11 cellular contexts compared by ENCODE assay signal in genomic region chr7:127654404-127655392, GRCh38. TPM values are rescaled to one million over a fixed set of nuclear protein-coding genes. Genes with fewer than 3 reads are reported as not detected.
DNase-seq lines count a peak whose midpoint lies in the region; ATAC-seq and TF ChIP-seq lines count a peak whose summit lies in the region.
"Had no signal": no experiment of that assay in that cellular context is flagged by ENCODE, and none has a peak within 500 bp of the region (broad histone marks: within the 10 kb centered on the region; RNA-seq: fewer than 3 reads in every experiment).

No MANE protein-coding gene starts in this region.

- H2AFZ ChIP-seq in OCI-LY1 (ENCODE audit: low read length), result no peak overlapping the region

- H3K27ac ChIP-seq in OCI-LY1 (ENCODE audit: low read depth, low read length, poor library complexity, severe bottlenecking) (peak overlapping the region; percentile 13), duodenal mucosa (ENCODE audit: low read depth, low read length) (no peak overlapping the region), transverse colon (no peak overlapping the region)
- H3K27ac ChIP-seq: dorsolateral prefrontal cortex, pancreas had no signal

- peak overlapping the region; percentile 72 for H3K4me3 ChIP-seq in OCI-LY1 (ENCODE audit: low read depth, low read length, poor library complexity, severe bottlenecking)
- H3K4me3 ChIP-seq in duodenal mucosa (ENCODE audit: low read depth in 1 of 2, low read length in 2 of 2), result peak overlapping the region; percentile 11 to 94
- no peak overlapping the region for H3K4me3 ChIP-seq in transverse colon

- TF ChIP-seq POLR2A in transverse colon (IDR thresholded peaks at IDR 0.05), result no peak

- peaks cover 16% of the 10 kb centered on the region for H3K36me3 Mint-ChIP-seq in activated naive CD4-positive, alpha-beta T cell treated with anti-CD3 and anti-CD28 coated beads, Interleukin-2, amount 50 U/mL, for 24 hours
- H3K36me3 Mint-ChIP-seq in stimulated activated memory B cell treated with anti-CD40 and anti-IgM and Interleukin-4, amounts not matched to agents 10 μg/mL and 1 μg/mL and 100 μg/mL, for 72 hours, result peaks cover 27% of the 10 kb centered on the region

- no peak for DNase-seq in activated naive CD4-positive, alpha-beta T cell treated with anti-CD3 and anti-CD28 coated beads, Interleukin-2, amount 50 U/mL, for 16 hours
- DNase-seq in NCI-H345 (lab: John Stamatoyannopoulos, UW), result no peak
- no peak for DNase-seq in transverse colon
- DNase-seq: dorsolateral prefrontal cortex, pancreas had no signal

- no peak for ATAC-seq in stimulated activated memory B cell treated with anti-CD40 and anti-IgM and Interleukin-4, amounts not matched to agents 10 μg/mL and 1 μg/mL and 100 μg/mL, for 72 hours
- no peak for ATAC-seq in HG03469 (IDR thresholded peaks at IDR 0.05; ENCODE audit: unreplicated experiment)
- ATAC-seq: pancreas, Right ventricle myocardium inferior had no signal

- intact Hi-C loops in transverse colon (cut with DNase I; ENCODE audit: low total_unique reads), result no loop called here

- in situ Hi-C loops in transverse colon (cut with MboI; ENCODE audit: low pct_ligation_motif_present in 1 of 4, low pct_unique_long_range_greater_than_20kb in 1 of 4, low sequenced_read_pairs in 3 of 4), result no loop called here

- H3K4me2 ChIP-seq in OCI-LY1 (ENCODE audit: low read length), result peak overlapping the region; percentile 93

- H3F3A ChIP-seq in OCI-LY1 (ENCODE audit: insufficient read depth, low read length), result no peaks in the 10 kb centered on the region

- H3K36me3 ChIP-seq in OCI-LY1 (ENCODE audit: insufficient read depth, low read length), result peaks cover 53% of the 10 kb centered on the region
- peaks cover 0 to 18% of the 10 kb centered on the region in 2 donors for H3K36me3 ChIP-seq in duodenal mucosa (ENCODE audit: control insufficient read depth in 1 of 2, insufficient read depth in 2 of 2, low read length in 2 of 2)
- no peaks in the 10 kb centered on the region for H3K36me3 ChIP-seq in transverse colon
- H3K36me3 ChIP-seq: pancreas had no signal

- H3K79me2 ChIP-seq in OCI-LY1 (ENCODE audit: insufficient read depth, low read length), result peaks cover 76% of the 10 kb centered on the region

- H3K9me3 Mint-ChIP-seq in activated naive CD4-positive, alpha-beta T cell treated with anti-CD3 and anti-CD28 coated beads, Interleukin-2, amount 50 U/mL, for 24 hours, result no peaks in the 10 kb centered on the region
- no peaks in the 10 kb centered on the region for H3K9me3 Mint-ChIP-seq in stimulated activated memory B cell treated with anti-CD40 and anti-IgM and Interleukin-4, amounts not matched to agents 10 μg/mL and 1 μg/mL and 100 μg/mL, for 72 hours

- H3K9ac ChIP-seq in OCI-LY1 (ENCODE audit: low read length), result peak overlapping the region; percentile 78; the same call in 1 of the 2 replicates
- H3K9ac ChIP-seq in duodenal mucosa (ENCODE audit: low read depth in 1 of 2, low read length in 2 of 2), result no peak overlapping the region

- WGBS in transverse colon (ENCODE audit: low coverage in 1 of 2), 2 donors, result 56 to 59% methylated on average over 4 to 5 of the region's 5 CpGs

- no peaks in the 10 kb centered on the region for H3K27me3 Mint-ChIP-seq in activated naive CD4-positive, alpha-beta T cell treated with anti-CD3 and anti-CD28 coated beads, Interleukin-2, amount 50 U/mL, for 24 hours
- H3K27me3 Mint-ChIP-seq in stimulated activated memory B cell treated with anti-CD40 and anti-IgM and Interleukin-4, amounts not matched to agents 10 μg/mL and 1 μg/mL and 100 μg/mL, for 72 hours, result no peaks in the 10 kb centered on the region

- peak overlapping the region; percentile 46 for H3K27ac Mint-ChIP-seq in activated naive CD4-positive, alpha-beta T cell treated with anti-CD3 and anti-CD28 coated beads, Interleukin-2, amount 50 U/mL, for 24 hours
- peak overlapping the region; percentile 70 for H3K27ac Mint-ChIP-seq in stimulated activated memory B cell treated with anti-CD40 and anti-IgM and Interleukin-4, amounts not matched to agents 10 μg/mL and 1 μg/mL and 100 μg/mL, for 72 hours

- H3K4me1 Mint-ChIP-seq in activated naive CD4-positive, alpha-beta T cell treated with anti-CD3 and anti-CD28 coated beads, Interleukin-2, amount 50 U/mL, for 24 hours, result peaks cover 66% of the 10 kb centered on the region
- peaks cover 59% of the 10 kb centered on the region for H3K4me1 Mint-ChIP-seq in stimulated activated memory B cell treated with anti-CD40 and anti-IgM and Interleukin-4, amounts not matched to agents 10 μg/mL and 1 μg/mL and 100 μg/mL, for 72 hours

- peak overlapping the region; percentile 100 for H3K4me3 Mint-ChIP-seq in activated naive CD4-positive, alpha-beta T cell treated with anti-CD3 and anti-CD28 coated beads, Interleukin-2, amount 50 U/mL, for 24 hours
- H3K4me3 Mint-ChIP-seq in stimulated activated memory B cell treated with anti-CD40 and anti-IgM and Interleukin-4, amounts not matched to agents 10 μg/mL and 1 μg/mL and 100 μg/mL, for 72 hours, result peak overlapping the region; percentile 55

- H3K4me1 ChIP-seq in OCI-LY1 (ENCODE audit: insufficient read depth, low read length, severe bottlenecking), result peaks cover 42% of the 10 kb centered on the region
- H3K4me1 ChIP-seq in duodenal mucosa (ENCODE audit: control insufficient read depth in 1 of 2, insufficient read depth in 2 of 2, low read length in 2 of 2), result peaks cover 24 to 28% of the 10 kb centered on the region in 2 donors
- H3K4me1 ChIP-seq in transverse colon, result peaks cover 6 to 37% (median 19%) of the 10 kb centered on the region in 4 donors

- no peak for TF ChIP-seq EP300 in transverse colon (IDR thresholded peaks at IDR 0.05; ENCODE audit: low read depth)

- H4K20me1 ChIP-seq in OCI-LY1 (ENCODE audit: insufficient read depth, low read length), result 0 out of 2 replicates have a peak, but pooled peaks cover 2% of the 10 kb centered on the region

- H3K9me3 ChIP-seq in OCI-LY1 (ENCODE audit: low read length) (no peaks in the 10 kb centered on the region), duodenal mucosa (ENCODE audit: control insufficient read depth in 1 of 2, low read length in 2 of 2) (no peaks in the 10 kb centered on the region), transverse colon (no peaks in the 10 kb centered on the region)
- H3K9me3 ChIP-seq: pancreas had no signal

- H3K27me3 ChIP-seq in OCI-LY1 (ENCODE audit: insufficient read depth, low read length) (no peaks in the 10 kb centered on the region), duodenal mucosa (ENCODE audit: control insufficient read depth in 1 of 2, insufficient read depth in 2 of 2, low read length in 2 of 2) (no peaks in the 10 kb centered on the region), transverse colon (no peaks in the 10 kb centered on the region)
- H3K27me3 ChIP-seq: dorsolateral prefrontal cortex, pancreas had no signal

- H3K9me2 ChIP-seq in OCI-LY1 (ENCODE audit: low read depth, low read length), result no peaks in the 10 kb centered on the region

- no peak for TF ChIP-seq CTCF in OCI-LY1 (IDR thresholded peaks at IDR 0.05; ENCODE audit: low read length)
- no peak for TF ChIP-seq CTCF in transverse colon (IDR thresholded peaks at IDR 0.05)

RNA-seq across cellular contexts. Expression of gene SND1, which starts 2.7 kb away (rescaled TPM):
- 10 to 100 TPM; 64.3 to 77.0 (median 70.4) TPM for total RNA-seq in transverse colon

RNA-seq across cellular contexts. Expression of gene PAX4, which starts 36.8 kb away (rescaled TPM):
- 1 to 10 TPM in 1 of 4 donors, under 1 TPM in 1, not detected in 2; 0.41 to 5.0 TPM for total RNA-seq in transverse colon
- total RNA-seq: Right ventricle myocardium inferior had no signal

Comparison
In these comparisons a context has a peak if more than half of its experiments do, and no peak if none do; other contexts are left out.
1. H3K4me3 ChIP-seq: peak in OCI-LY1 (single experiment) and duodenal mucosa (2 of 2); none in transverse colon (0 of 4).